1 cellular context compared by ENCODE assay signal in the genomic region with DNA sequence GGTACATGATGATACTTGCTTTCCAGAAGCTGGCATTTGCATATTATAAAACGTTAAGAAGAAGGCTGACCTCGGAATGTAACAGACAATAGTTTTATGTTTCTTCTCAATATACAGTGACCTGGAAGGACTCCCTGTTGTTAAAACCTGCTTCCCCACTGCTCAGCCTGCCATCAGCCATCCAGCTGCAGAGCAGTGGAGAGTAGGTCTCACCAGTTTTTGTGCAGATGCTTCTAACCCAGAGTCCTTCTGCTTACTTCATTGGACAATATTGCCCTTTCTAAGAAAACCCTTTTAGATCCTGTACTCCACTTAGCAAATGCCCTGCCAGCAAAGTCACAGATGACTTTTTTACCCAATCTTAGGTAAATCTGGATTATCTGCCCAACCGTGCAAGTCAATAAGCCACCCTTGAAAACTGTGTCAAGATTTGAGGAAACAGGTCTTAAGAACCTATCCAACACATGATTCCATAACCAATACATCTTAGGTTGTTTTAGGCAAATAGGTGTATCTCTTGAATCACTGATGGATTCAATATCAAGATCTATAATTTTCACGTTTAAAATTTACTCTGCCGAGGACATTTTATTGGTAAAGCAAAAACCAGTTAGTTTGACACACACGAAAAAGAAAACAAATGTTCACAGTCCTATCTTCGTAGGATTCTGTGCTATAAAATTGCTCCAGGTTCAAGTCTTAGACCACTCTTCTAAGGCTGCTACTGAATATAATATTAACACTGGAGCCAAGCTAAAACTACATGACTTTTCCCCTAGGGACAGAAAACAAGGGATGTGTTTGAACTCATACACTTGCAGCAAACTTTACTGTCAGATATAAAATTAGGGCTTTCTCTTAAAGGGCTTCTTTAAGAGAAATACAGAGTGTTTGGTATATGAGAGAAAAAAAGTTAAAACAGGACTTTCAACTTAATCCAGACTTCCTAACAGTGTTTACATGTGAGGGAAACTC.
TF ChIP-seq lines count a peak whose summit lies in the region.

No MANE protein-coding gene starts in this region.

TF ChIP-seq in IMR-90, 13 proteins besides CTCF, POLR2A, EP300 and RAD21:
- TF ChIP-seq SMC3 (IDR thresholded peaks at IDR 0.05; ENCODE audit: low read depth, low read length) (peak; percentile 1; the same call in 1 of the 2 replicates), RFX5 (IDR thresholded peaks at IDR 0.05; ENCODE audit: low read depth, low read length) (no peak)
TF ChIP-seq in IMR-90: peak in this region for 1.
